ENCODE assay signal across 15 cellular contexts in the genomic region with DNA sequence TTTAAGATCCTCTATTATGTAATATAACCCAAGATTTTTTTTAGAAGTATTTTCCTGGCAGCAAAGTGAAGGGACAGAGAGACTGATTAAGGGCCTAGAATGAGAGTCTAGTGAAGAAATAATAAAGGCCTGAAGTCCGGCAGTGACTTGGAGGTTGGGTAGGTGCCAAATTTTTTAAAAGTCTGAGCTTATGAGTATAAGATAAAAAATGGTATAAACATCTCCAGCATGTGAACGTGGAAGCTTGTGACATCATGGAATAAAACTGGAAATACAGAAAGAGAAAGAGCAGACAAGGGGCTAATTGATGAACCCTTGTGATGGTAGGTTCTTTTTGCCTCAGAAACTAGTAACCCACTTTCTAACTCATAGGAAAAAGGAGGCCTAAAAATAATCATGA.
"Had no signal": no experiment of that assay in that cellular context is flagged by ENCODE, and none has a peak within 500 bp of the region (broad histone marks: within the 10 kb centered on the region; RNA-seq: fewer than 3 reads in every experiment).

No MANE protein-coding gene starts in this region.

- H3K27ac ChIP-seq: heart right ventricle, right atrium auricular region, uterus had no signal

- H3K27ac Mint-ChIP-seq: activated naive CD4-positive, alpha-beta T cell treated with anti-CD3 and anti-CD28 coated beads, Interleukin-2, amount 50 U/mL, for 72 hours; naive B cell; stimulated activated effector memory CD8-positive, alpha-beta T cell treated with anti-CD3 and anti-CD28 coated beads, Interleukin-12 subunit alpha, Interleukin-12 subunit beta, amount 100 ng/mL, for 72 hours; T-helper 17 cell had no signal

- H3K4me3 ChIP-seq: heart right ventricle, right atrium auricular region, tibial artery, uterus had no signal

- H3K36me3 Mint-ChIP-seq: stimulated activated effector memory CD8-positive, alpha-beta T cell treated with anti-CD3 and anti-CD28 coated beads, Interleukin-12 subunit alpha, Interleukin-12 subunit beta, amount 100 ng/mL, for 72 hours had no signal

- H3K36me3 ChIP-seq: heart right ventricle, right atrium auricular region, tibial artery, uterus had no signal

- ATAC-seq: activated naive CD4-positive, alpha-beta T cell treated with anti-CD3 and anti-CD28 coated beads, Interleukin-2, amount 50 U/mL, for 72 hours; stimulated activated effector memory CD8-positive, alpha-beta T cell treated with anti-CD3 and anti-CD28 coated beads, Interleukin-12 subunit alpha, Interleukin-12 subunit beta, amount 100 ng/mL, for 72 hours; T-helper 17 cell had no signal

- FAIRE-seq: frontal cortex, small intestine had no signal

- H3K4me3 Mint-ChIP-seq: naive B cell; stimulated activated effector memory CD8-positive, alpha-beta T cell treated with anti-CD3 and anti-CD28 coated beads, Interleukin-12 subunit alpha, Interleukin-12 subunit beta, amount 100 ng/mL, for 72 hours; T-helper 17 cell had no signal

- H3K9me3 ChIP-seq: right atrium auricular region, tibial artery, uterus had no signal

- H3K27me3 Mint-ChIP-seq: T-helper 17 cell had no signal

- DNase-seq: activated CD4-positive, alpha-beta T cell treated with anti-CD3 and anti-CD28 coated beads, Interleukin-2, amount 50 U/mL, for 1 hour; activated effector memory CD4-positive, alpha-beta T cell treated with Interleukin-2 at 50 U/mL for 16 hours; aorta; caudate nucleus; effector memory CD4-positive, alpha-beta T cell; heart right ventricle; naive B cell; small intestine; T-helper 17 cell; tibial artery; uterus had no signal

- H3K27me3 ChIP-seq: heart right ventricle, right atrium auricular region, tibial artery, uterus had no signal

- H3K4me1 ChIP-seq: heart right ventricle, right atrium auricular region, tibial artery, uterus had no signal

- H3K4me1 Mint-ChIP-seq: naive B cell; stimulated activated effector memory CD8-positive, alpha-beta T cell treated with anti-CD3 and anti-CD28 coated beads, Interleukin-12 subunit alpha, Interleukin-12 subunit beta, amount 100 ng/mL, for 72 hours; T-helper 17 cell had no signal
